Comparison of ENCODE assay signal across 1 cellular context in genomic region chr1:24308365-24309015, GRCh38.
TF ChIP-seq lines count a peak whose summit lies in the region.

No MANE protein-coding gene starts in this region.

TF ChIP-seq in H1, 55 proteins besides CTCF, POLR2A, EP300 and RAD21 (continued from another document):
- peak; percentile 92 for TF ChIP-seq JUND (IDR thresholded peaks at IDR 0.05; ENCODE audit: low read length)
- no peak for TF ChIP-seq SIN3A (conservative IDR thresholded peaks at IDR 0.05 in 1 of 2, IDR thresholded peaks at IDR 0.05 in 1 of 2; ENCODE audit: low read depth in 1 of 2, low read length in 2 of 2)
- peak; percentile 61 for TF ChIP-seq NANOG (IDR thresholded peaks at IDR 0.05; ENCODE audit: insufficient read depth, low read depth, low read length, poor library complexity, severe bottlenecking)
- TF ChIP-seq CTBP2 (IDR thresholded peaks at IDR 0.05; ENCODE audit: borderline replicate concordance, insufficient read depth, insufficient read length, low read length), result peak; percentile 52
- TF ChIP-seq POU5F1 (IDR thresholded peaks at IDR 0.05; ENCODE audit: low read depth, low read length), result 0 out of 2 replicates have a peak, but pooled peaks have one; percentile 72
- TF ChIP-seq POLR2AphosphoS5 (IDR thresholded peaks at IDR 0.05; ENCODE audit: low read depth, low read length), result no peak
- TF ChIP-seq MAX (IDR thresholded peaks at IDR 0.05), result peak; percentile 41; the same call in 1 of the 2 replicates
- TF ChIP-seq JUN (IDR thresholded peaks at IDR 0.05; ENCODE audit: low read depth, low read length), result peak; percentile 55; the same call in 1 of the 2 replicates
- TF ChIP-seq ASH2L (IDR thresholded peaks at IDR 0.05; ENCODE audit: low read length), result peak; percentile 84
- peak; percentile 5; the same call in 1 of the 2 replicates for TF ChIP-seq E2F6 (IDR thresholded peaks at IDR 0.05)
- TF ChIP-seq CREB1 (IDR thresholded peaks at IDR 0.05), result 0 out of 2 replicates have a peak, but pooled peaks have one; percentile 24
